Comparison of ENCODE assay signal across 8 cellular contexts in the genomic region with DNA sequence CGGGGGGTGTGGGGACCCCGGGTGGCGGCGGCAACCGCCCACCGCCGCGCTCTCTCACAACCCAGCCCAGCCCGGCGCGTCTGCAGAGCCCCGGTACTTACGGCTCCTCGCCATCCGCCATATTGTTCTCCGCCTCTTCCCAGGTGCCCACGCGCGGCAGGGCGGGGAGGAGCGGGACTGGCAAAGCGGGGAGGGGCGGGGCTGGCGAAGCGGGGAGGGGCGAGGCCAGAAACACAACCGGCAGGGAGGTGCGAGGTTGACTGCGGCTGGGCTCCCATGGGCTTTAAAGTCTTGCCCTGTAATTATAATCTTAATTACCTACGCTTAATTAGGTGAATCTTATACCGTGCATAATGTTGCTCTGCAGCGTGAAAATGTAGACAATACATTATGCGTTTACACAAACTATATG. TPM values are rescaled to one million over a fixed set of nuclear protein-coding genes. Genes with fewer than 3 reads are reported as not detected.
DNase-seq lines count a peak whose midpoint lies in the region; ATAC-seq, FAIRE-seq and TF ChIP-seq lines count a peak whose summit lies in the region.

Gene UBA3 (minus strand): TSS at position 133 of the 412 bp plus-strand sequence. CDS start 12 bp downstream, at position 121.

- ATAC-seq in A549 (peak; percentile 76 to 88), GM18861 (IDR thresholded peaks at IDR 0.05; ENCODE audit: unreplicated experiment) (peak; percentile 20), HG03103 (IDR thresholded peaks at IDR 0.05; ENCODE audit: low read depth, unreplicated experiment) (peak; percentile 42)

- TF ChIP-seq RAD21 in A549 (conservative IDR thresholded peaks at IDR 0.05 in 1 of 2, IDR thresholded peaks at IDR 0.05 in 1 of 2): no peak

- DNase-seq in A549 (ENCODE audit: low read depth in 1 of 2, low spot score in 1 of 2) (peak; percentile 50 to 83), NCI-H226 (peak; percentile 59), caudate nucleus (lab: John Stamatoyannopoulos, UW) (peak in 60 of 61 donors; percentile 32 to 96 (median 87)), iris pigment epithelial cell (ENCODE audit: low read depth) (peak; percentile 90)
- DNase-seq in activated CD4-positive, CD25-positive, alpha-beta regulatory T cell (lab: John Stamatoyannopoulos, UW): peak; percentile 85 to 91 (median 87)
- DNase-seq in stimulated activated CD4-positive, alpha-beta T cell treated with anti-CD3 and anti-CD28 coated beads, Interleukin-12 subunit alpha, Interleukin-12 subunit beta, amount 100 ng/mL, for 24 hours (ENCODE audit: low read depth in 2 of 2): peak; percentile 87 to 92

- peak; percentile 80 for TF ChIP-seq POLR2A in A549 (IDR thresholded peaks at IDR 0.05; ENCODE audit: low read length)

- under 1% methylated on average over 14 of the region's 33 CpGs for WGBS in A549 (ENCODE audit: missing lambda C conversion rate)

- FAIRE-seq in A549 (lab: Jason Lieb, UNC): no peak

- H3K4me2 ChIP-seq in A549: peak within 1 kb of the TSS; percentile 95

- H3K27ac ChIP-seq in A549 (peak within 1 kb of the TSS; percentile 91 to 99), caudate nucleus (ENCODE audit: low read depth, low read length) (peak within 1 kb of the TSS; percentile 77)

- CTCF ChIA-PET in A549 (lab: Yijun Ruan, JAX): no interaction called here

- TF ChIP-seq CTCF in A549 (IDR thresholded peaks at IDR 0.05): no peak

- peaks cover 53% of the 10 kb centered on the region for H3K4me1 ChIP-seq in A549

- TF ChIP-seq EP300 in A549 (IDR thresholded peaks at IDR 0.05): no peak

- no peaks in the 10 kb centered on the region for H3K9me3 ChIP-seq in A549

- POLR2A ChIA-PET in A549 (lab: Yijun Ruan, JAX): no interaction called here

- peak within 1 kb of the TSS; percentile 82 for H3K4me3 ChIP-seq in A549

TF ChIP-seq in A549, 52 proteins besides CTCF, POLR2A, EP300 and RAD21:
- peak; percentile 62 to 80; a peak in 4 of 5 replicates for TF ChIP-seq JUN (IDR thresholded peaks at IDR 0.05)
- no peak for TF ChIP-seq HEYL (CRISPR knock-in tag; IDR thresholded peaks at IDR 0.05)
- TF ChIP-seq E2F6 (IDR thresholded peaks at IDR 0.05; ENCODE audit: borderline replicate concordance, low read depth): peak; percentile 48; the same call in 1 of the 2 replicates

RNA-seq across cellular contexts. Expression of gene UBA3, which starts in this region (rescaled TPM):
- polyA plus RNA-seq in A549 (2011; rRNA removed): 54.0 and 62.7 TPM in 2 replicates
- 19.3 and 20.9 TPM in 2 replicates for polyA plus RNA-seq in A549 (2012; cell fraction: cytosol; rRNA removed)
- polyA plus RNA-seq in A549 (2012; cell fraction: nucleus; rRNA removed): 11.5 and 15.9 TPM in 2 replicates
- 41.9 to 54.6 TPM (median 50.0 TPM) in 3 replicates for polyA plus RNA-seq in A549 (2017; fragmentation: RNase III; extraction: RNeasy Plus Mini Kit Qiagen cat#74134 plus additional on column Dnase treatment)
- 11.5 and 18.7 TPM in 2 replicates for polyA minus RNA-seq in A549 (2011; rRNA and poly(A)+ RNA removed)

Comparison
In these comparisons a context has a peak if more than half of its experiments do, and no peak if none do; other contexts are left out.
1. Peak in every context shown above with its lines: DNase-seq, ATAC-seq, H3K4me3 ChIP-seq and H3K27ac ChIP-seq.
2. ATAC-seq: peak in every context shown above with its lines; median percentile 82 in A549; 42 in HG03103; 20 in GM18861.